ENCODE assay signal across 28 cellular contexts in the genomic region with DNA sequence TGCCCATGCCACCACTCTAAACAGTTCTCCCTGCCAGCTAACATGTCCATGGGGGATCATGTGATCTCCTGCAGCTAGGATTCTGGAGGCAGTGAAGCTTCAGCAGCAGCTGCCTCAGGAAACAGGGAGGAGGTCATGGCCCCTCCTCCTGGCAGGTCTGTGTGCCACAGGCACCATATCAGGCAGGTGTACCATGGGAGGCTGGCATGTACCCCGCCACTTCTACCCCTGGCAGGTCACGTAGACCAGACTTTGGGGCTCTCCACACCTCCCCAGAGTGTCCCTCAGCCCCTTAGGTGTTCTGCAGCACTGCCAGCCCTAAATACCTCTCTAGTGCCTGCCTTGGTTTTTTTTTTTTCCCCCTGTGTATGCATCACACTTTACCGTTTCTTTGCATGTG.
DNase-seq lines count a peak whose midpoint lies in the region; ATAC-seq and TF ChIP-seq lines count a peak whose summit lies in the region.
"Had no signal": no experiment of that assay in that cellular context is flagged by ENCODE, and none has a peak within 500 bp of the region (broad histone marks: within the 10 kb centered on the region; RNA-seq: fewer than 3 reads in every experiment).

No MANE protein-coding gene starts in this region.

- ATAC-seq in gastroesophageal sphincter (peak; percentile 25), mucosa of descending colon (no peak), HG02840 (IDR thresholded peaks at IDR 0.05; ENCODE audit: low FRiP score, unreplicated experiment) (no peak)
- ATAC-seq: CD8-positive, alpha-beta T cell had no signal

- H3K4me1 ChIP-seq in gastroesophageal sphincter (no peaks in the 10 kb centered on the region), spleen (no peaks in the 10 kb centered on the region), mucosa of descending colon (ENCODE audit: low read depth) (no peaks in the 10 kb centered on the region)
- H3K4me1 ChIP-seq: A549; BE2C; BLaER1; BLaER1 treated with 17β-estradiol and CSF1 and Interleukin-3, amounts not matched to agents 10 nM and 100 nM; Caco-2 had no signal

- H3K36me3 ChIP-seq in GM06990 (ENCODE audit: control insufficient read depth, insufficient read depth, low read length) (no peaks in the 10 kb centered on the region), gastroesophageal sphincter (no peaks in the 10 kb centered on the region), spleen (no peaks in the 10 kb centered on the region), mucosa of descending colon (ENCODE audit: low read depth) (no peaks in the 10 kb centered on the region)
- H3K36me3 ChIP-seq: BE2C; BLaER1; BLaER1 treated with 17β-estradiol and CSF1 and Interleukin-3, amounts not matched to agents 10 nM and 100 nM had no signal

- H3K27me3 ChIP-seq in GM06990 (replicated peaks; ENCODE audit: control insufficient read depth, insufficient read depth, low read length): no peaks in the 10 kb centered on the region
- H3K27me3 ChIP-seq in gastroesophageal sphincter: no peaks in the 10 kb centered on the region
- no peaks in the 10 kb centered on the region for H3K27me3 ChIP-seq in spleen (replicated peaks in 1 of 7)
- H3K27me3 ChIP-seq: BE2C had no signal

- H3K27ac ChIP-seq in gastroesophageal sphincter (no peak overlapping the region), spleen (no peak overlapping the region), caudate nucleus (ENCODE audit: low read depth, low read length) (no peak overlapping the region)
- H3K27ac ChIP-seq: 22Rv1; A549; BLaER1; BLaER1 treated with 17β-estradiol and CSF1 and Interleukin-3, amounts not matched to agents 10 nM and 100 nM; C4-2B had no signal

- 71% methylated on average over 3 of the region's 3 CpGs; no CpG with 5 or more reads in 1 of the 2 donors for WGBS in gastroesophageal sphincter (ENCODE audit: low coverage in 1 of 2), 2 donors
- 76 to 84% (median 79%) methylated on average over 3 of the region's 3 CpGs for WGBS in spleen, 5 donors

- no peaks in the 10 kb centered on the region for H3K9me3 ChIP-seq in gastroesophageal sphincter
- no peaks in the 10 kb centered on the region for H3K9me3 ChIP-seq in spleen
- H3K9me3 ChIP-seq in mucosa of descending colon: no peaks in the 10 kb centered on the region
- H3K9me3 ChIP-seq: A549; BE2C; BLaER1; BLaER1 treated with 17β-estradiol and CSF1 and Interleukin-3, amounts not matched to agents 10 nM and 100 nM; Caco-2 had no signal

- no peak overlapping the region for H3K4me3 ChIP-seq in GM06990 (replicated peaks; ENCODE audit: low read depth, low read length)
- H3K4me3 ChIP-seq in gastroesophageal sphincter: no peak overlapping the region
- no peak overlapping the region for H3K4me3 ChIP-seq in spleen
- no peak overlapping the region for H3K4me3 ChIP-seq in mucosa of descending colon
- H3K4me3 ChIP-seq: A549; BLaER1; BLaER1 treated with 17β-estradiol and CSF1 and Interleukin-3, amounts not matched to agents 10 nM and 100 nM had no signal

- peak; percentile 2 for DNase-seq in DMS53 (lab: John Stamatoyannopoulos, UW)
- DNase-seq in DMS53 treated with DMSO at 0.1 percent for 48 hours (lab: John Stamatoyannopoulos, UW; ENCODE audit: unreplicated experiment): no peak
- peak; percentile 0 for DNase-seq in GM06990 (ENCODE audit: extremely low read depth, insufficient read length)
- peak; percentile 64 for DNase-seq in spleen
- no peak for DNase-seq in mucosa of descending colon
- no peak for DNase-seq in caudate nucleus (lab: John Stamatoyannopoulos, UW)
- DNase-seq: 8988T; BE2C; C1 segment of cervical spinal cord; Calu3; CD4-positive, alpha-beta memory T cell; CD4-positive, alpha-beta T cell; CD8-positive, alpha-beta memory T cell; CD8-positive, alpha-beta T cell; COR-L47; DMS 273 treated with DMSO at 0.1 percent for 48 hours; DMS153; DMS79; DMS79 treated with DMSO at 0.1 percent for 48 hours; DND-41 had no signal

- TF ChIP-seq POLR2A in gastroesophageal sphincter (IDR thresholded peaks at IDR 0.05) (no peak), spleen (IDR thresholded peaks at IDR 0.05) (no peak)

- TF ChIP-seq EP300 in gastroesophageal sphincter (IDR thresholded peaks at IDR 0.05): no peak

- no peak for TF ChIP-seq CTCF in GM06990 (IDR thresholded peaks at IDR 0.05; ENCODE audit: insufficient read depth, low read length, poor library complexity, severe bottlenecking)
- no peak for TF ChIP-seq CTCF in gastroesophageal sphincter (IDR thresholded peaks at IDR 0.05)
- TF ChIP-seq CTCF in spleen (IDR thresholded peaks at IDR 0.05 in 8 of 11, conservative IDR thresholded peaks at IDR 0.05 in 3 of 11): no peak
- no peak for TF ChIP-seq CTCF in mucosa of descending colon (IDR thresholded peaks at IDR 0.05)

- intact Hi-C loops in spleen (cut with DNase I; ENCODE audit: low total_unique reads) (no loop called here), mucosa of descending colon (cut with DNase I, micrococcal nuclease) (no loop called here)

Comparison
In these comparisons a context has a peak if more than half of its experiments do, and no peak if none do; other contexts are left out.
1. DNase-seq: peak in DMS53 (single experiment), GM06990 (single experiment) and spleen (single experiment); none in DMS53 treated with DMSO at 0.1 percent for 48 hours (single experiment), mucosa of descending colon (0 of 3) and caudate nucleus (0 of 61).